ENCODE assay signal across 28 cellular contexts in the genomic region with DNA sequence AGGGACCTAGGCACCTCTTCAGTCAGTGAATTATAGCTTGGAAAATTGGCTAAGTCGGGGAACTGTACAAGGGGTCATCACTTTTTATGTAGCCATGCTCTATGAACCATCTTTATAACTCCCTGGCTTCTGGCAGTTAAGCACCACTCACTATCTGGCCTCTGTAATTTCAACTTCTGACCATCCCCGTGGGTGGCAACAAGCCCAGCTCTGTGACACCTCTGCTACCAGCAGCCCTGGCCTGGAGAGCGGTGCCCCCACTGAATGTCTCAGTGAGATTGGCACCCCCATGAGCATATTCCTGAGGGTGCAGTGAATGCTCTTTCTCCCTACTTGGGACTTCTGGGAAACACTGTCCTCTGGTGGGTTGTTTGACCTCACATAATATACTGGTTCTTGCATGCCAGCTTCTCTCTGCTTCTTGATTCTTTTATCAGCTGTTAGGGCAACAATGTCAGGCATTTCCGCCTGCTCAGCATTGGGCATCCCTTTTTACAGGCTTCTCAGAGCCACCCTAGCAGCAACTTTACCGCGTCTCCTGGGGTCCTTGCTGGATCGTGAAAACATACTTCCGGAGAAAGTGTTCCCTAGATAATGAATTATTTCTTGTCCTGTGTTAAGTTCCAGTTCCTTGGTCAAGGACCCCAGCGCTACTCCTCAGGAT. TPM values are rescaled to one million over a fixed set of nuclear protein-coding genes. Genes with fewer than 3 reads are reported as not detected.
"Had no signal": no experiment of that assay in that cellular context is flagged by ENCODE, and none has a peak within 500 bp of the region (broad histone marks: within the 10 kb centered on the region; RNA-seq: fewer than 3 reads in every experiment).

No MANE protein-coding gene starts in this region.

- H3K27me3 ChIP-seq: brain microvascular endothelial cell had no signal

- H3K27ac ChIP-seq: brain microvascular endothelial cell, cardiac muscle cell had no signal

- H3K4me3 ChIP-seq: cardiac muscle cell had no signal

- H3K36me3 ChIP-seq: brain microvascular endothelial cell, cardiac muscle cell had no signal

- ATAC-seq: activated T-helper 17 cell treated with anti-CD3 and anti-CD28 coated beads, Interleukin-2, amount 50 U/mL, for 72 hours; T-helper 17 cell had no signal

- DNase-seq: activated B cell treated with CpG ODN at 0.5 μM for 24 hours; activated CD4-positive, alpha-beta memory T cell treated with anti-CD3 and anti-CD28 coated beads, Interleukin-2, amount 10 ng/mL, durations not matched to agents 7 days and 5 days; activated CD4-positive, alpha-beta T cell treated with anti-CD3 and anti-CD28 coated beads for 1 hour; activated CD4-positive, alpha-beta T cell treated with anti-CD3 and anti-CD28 coated beads, Interleukin-2, amount 50 U/mL, for 1 hour; activated gamma-delta T cell; activated naive CD4-positive, alpha-beta T cell treated with anti-CD3 and anti-CD28 coated beads for 36 hours; activated T-cell treated with anti-CD3 and anti-CD28 coated beads for 4 hours; activated T-cell treated with anti-CD3 and anti-CD28 coated beads, Interleukin-2, amount 50 U/mL, for 48 hours; amygdala; brain microvascular endothelial cell; KG1; NCI-H1092; NCI-H1417 treated with DMSO at 0.1 percent for 48 hours; NCI-H1694; NCI-H2029; NCI-H2107; NCI-H2171 treated with DMSO at 0.1 percent for 48 hours; NCI-H226; NCI-H526; NCI-H774; NK-92 treated with Interleukin-12 subunit alpha and Interleukin-12 subunit beta, amount 100 ng/mL, for 24 hours; SIG-M5; T-helper 17 cell; T-helper 9 cell had no signal

RNA-seq across cellular contexts. Expression of a gene that starts 10.4 kb away (rescaled TPM):
- total RNA-seq: cardiac muscle cell, MCF 10A, T-helper 17 cell had no signal
- polyA plus RNA-seq: cardiac muscle cell, IgD-negative memory B cell had no signal
